ENCODE assay signal across 12 cellular contexts in the genomic region with DNA sequence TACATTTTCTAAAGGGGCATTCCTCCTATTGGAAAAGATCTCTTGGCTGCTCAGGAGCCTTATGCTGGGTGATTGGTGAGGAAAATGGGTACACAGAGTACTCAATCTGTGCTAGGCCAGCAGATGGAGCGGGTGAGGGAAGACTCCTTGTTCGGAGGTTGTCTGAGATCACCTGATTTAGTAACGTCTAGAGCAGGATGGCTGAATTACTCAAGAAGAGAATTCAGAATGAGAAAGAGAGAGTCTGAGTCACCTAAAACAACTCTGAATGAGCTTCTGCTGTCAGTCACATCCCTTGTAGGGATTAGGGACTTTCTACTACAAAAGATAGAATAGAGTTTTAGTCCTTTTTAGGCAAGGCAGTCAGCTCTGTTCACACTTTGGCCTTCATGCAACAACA. TPM values are rescaled to one million over a fixed set of nuclear protein-coding genes. Genes with fewer than 3 reads are reported as not detected.
DNase-seq lines count a peak whose midpoint lies in the region; ATAC-seq and TF ChIP-seq lines count a peak whose summit lies in the region.
"Had no signal": no experiment of that assay in that cellular context is flagged by ENCODE, and none has a peak within 500 bp of the region (broad histone marks: within the 10 kb centered on the region; RNA-seq: fewer than 3 reads in every experiment).

No MANE protein-coding gene starts in this region.

- H3K4me3 ChIP-seq in mammary epithelial cell (replicated peaks in 1 of 3; ENCODE audit: insufficient read depth in 1 of 3, low read depth in 2 of 3, low read length in 3 of 3) (no peak overlapping the region), Caco-2 (ENCODE audit: low read depth, low read length) (no peak overlapping the region)
- H3K4me3 ChIP-seq: gastroesophageal sphincter had no signal

- H3K9ac ChIP-seq in mammary epithelial cell (ENCODE audit: insufficient read depth, low read length): no peak overlapping the region

- no peak overlapping the region for H2AFZ ChIP-seq in mammary epithelial cell (ENCODE audit: low read depth, low read length)

- intact Hi-C loops in mammary epithelial cell (cut with micrococcal nuclease): no loop called here
- intact Hi-C loops in Caco-2 (cut with micrococcal nuclease; ENCODE audit: unreplicated experiment): no loop called here

- H3K4me3 Mint-ChIP-seq in activated naive CD8-positive, alpha-beta T cell treated with anti-CD3 and anti-CD28 coated beads for 36 hours: peak overlapping the region; percentile 20
- no peak overlapping the region for H3K4me3 Mint-ChIP-seq in chondrocyte (ENCODE audit: unreplicated experiment)
- H3K4me3 Mint-ChIP-seq in Caco-2 (ENCODE audit: unreplicated experiment): no peak overlapping the region
- H3K4me3 Mint-ChIP-seq: naive B cell had no signal

- TF ChIP-seq CTCF in mammary epithelial cell (conservative IDR thresholded peaks at IDR 0.05 in 1 of 2, IDR thresholded peaks at IDR 0.05 in 1 of 2; ENCODE audit: extremely low read depth in 1 of 2, insufficient read depth in 1 of 2, low read depth in 1 of 2, low read length in 2 of 2): no peak
- no peak for TF ChIP-seq CTCF in chondrocyte (IDR thresholded peaks at IDR 0.05)
- TF ChIP-seq CTCF in Caco-2 (IDR thresholded peaks at IDR 0.05; ENCODE audit: insufficient read depth in 1 of 2, low read depth in 1 of 2, low read length in 1 of 2, severe bottlenecking in 1 of 2, unreplicated experiment in 1 of 2): no peak

- H3K9me3 ChIP-seq in mammary epithelial cell (replicated peaks; ENCODE audit: insufficient read depth, low read length) (no peaks in the 10 kb centered on the region), Caco-2 (no peaks in the 10 kb centered on the region)
- H3K9me3 ChIP-seq: gastroesophageal sphincter had no signal

- POLR2A ChIA-PET in Caco-2 (lab: Charles Lee): no interaction called here

- peak; percentile 5 for DNase-seq in stimulated activated CD4-positive, alpha-beta T cell treated with anti-CD3 and anti-CD28 coated beads, Interleukin-4, amount 100 ng/mL, for 24 hours
- no peak for DNase-seq in stimulated activated CD4-positive, alpha-beta T cell treated with anti-CD3 and anti-CD28 coated beads, Interleukin-2, amount 100 ng/mL, for 48 hours
- DNase-seq in activated naive CD8-positive, alpha-beta T cell treated with anti-CD3 and anti-CD28 coated beads for 36 hours: no peak
- DNase-seq in mammary epithelial cell: no peak
- no peak for DNase-seq in chondrocyte (ENCODE audit: low spot score)
- no peak for DNase-seq in Caco-2
- DNase-seq: aorta, naive B cell had no signal

- in situ Hi-C loops in mammary epithelial cell (cut with MboI; ENCODE audit: low sequenced_read_pairs in 2 of 2): no loop called here

- peak; percentile 93 for ATAC-seq in HG03442 (IDR thresholded peaks at IDR 0.05; ENCODE audit: unreplicated experiment)
- ATAC-seq in HG03378 (IDR thresholded peaks at IDR 0.05; ENCODE audit: unreplicated experiment): no peak
- ATAC-seq: gastroesophageal sphincter had no signal

- H3K79me2 ChIP-seq in mammary epithelial cell (ENCODE audit: insufficient read depth, low read length): no peaks in the 10 kb centered on the region

- H3K36me3 ChIP-seq in mammary epithelial cell (ENCODE audit: insufficient read depth, low read length) (no peaks in the 10 kb centered on the region), Caco-2 (ENCODE audit: control insufficient read depth, insufficient read depth, low read length) (no peaks in the 10 kb centered on the region)
- H3K36me3 ChIP-seq: gastroesophageal sphincter had no signal

- WGBS in mammary epithelial cell (ENCODE audit: low coverage, missing lambda C conversion rate): no CpG with 5 or more reads among the region's 3 CpGs

- dilution Hi-C loops in mammary epithelial cell (cut with HindIII; ENCODE audit: low sequenced_read_pairs): no loop called here

- BruUV-seq in mammary epithelial cell (replicated peaks; lab: Mats Ljungman, UMichigan) (no TSS peak), Caco-2 (replicated peaks; lab: Mats Ljungman, UMichigan) (no TSS peak)

- H3K4me1 ChIP-seq in mammary epithelial cell (ENCODE audit: insufficient read depth, low read length): no peaks in the 10 kb centered on the region
- no peaks in the 10 kb centered on the region for H3K4me1 ChIP-seq in Caco-2
- H3K4me1 ChIP-seq: gastroesophageal sphincter had no signal

- peak overlapping the region; percentile 83 for H3K27ac Mint-ChIP-seq in activated naive CD8-positive, alpha-beta T cell treated with anti-CD3 and anti-CD28 coated beads for 36 hours
- H3K27ac Mint-ChIP-seq in chondrocyte (ENCODE audit: unreplicated experiment) (no peak overlapping the region), Caco-2 (ENCODE audit: unreplicated experiment) (no peak overlapping the region)
- H3K27ac Mint-ChIP-seq: naive B cell had no signal

- CTCF ChIA-PET in mammary epithelial cell (lab: Charles Lee; ENCODE audit: low non-redundant PET): no interaction called here
- CTCF ChIA-PET in Caco-2 (lab: Charles Lee): no interaction called here

- H3K4me1 Mint-ChIP-seq in activated naive CD8-positive, alpha-beta T cell treated with anti-CD3 and anti-CD28 coated beads for 36 hours: peaks cover 12% of the 10 kb centered on the region
- H3K4me1 Mint-ChIP-seq in chondrocyte (ENCODE audit: low read depth): no peaks in the 10 kb centered on the region
- H3K4me1 Mint-ChIP-seq in Caco-2 (ENCODE audit: low read depth, unreplicated experiment): no peaks in the 10 kb centered on the region
- H3K4me1 Mint-ChIP-seq: naive B cell had no signal

- no peaks in the 10 kb centered on the region for H3K27me3 ChIP-seq in mammary epithelial cell (ENCODE audit: insufficient read depth, low read length)
- no peaks in the 10 kb centered on the region for H3K27me3 ChIP-seq in Caco-2 (replicated peaks; ENCODE audit: control insufficient read depth, insufficient read depth, low read length)
- H3K27me3 ChIP-seq: gastroesophageal sphincter had no signal

- H3K36me3 Mint-ChIP-seq in activated naive CD8-positive, alpha-beta T cell treated with anti-CD3 and anti-CD28 coated beads for 36 hours: peaks cover 4% of the 10 kb centered on the region
- H3K36me3 Mint-ChIP-seq in chondrocyte (ENCODE audit: low read depth) (no peaks in the 10 kb centered on the region), Caco-2 (ENCODE audit: insufficient read depth, unreplicated experiment) (no peaks in the 10 kb centered on the region)
- H3K36me3 Mint-ChIP-seq: CD4-positive, alpha-beta memory T cell; naive B cell had no signal

- no peaks in the 10 kb centered on the region for H4K20me1 ChIP-seq in mammary epithelial cell (ENCODE audit: insufficient read depth, low read length)

- no peaks in the 10 kb centered on the region for H3K27me3 Mint-ChIP-seq in activated naive CD8-positive, alpha-beta T cell treated with anti-CD3 and anti-CD28 coated beads for 36 hours
- H3K27me3 Mint-ChIP-seq in chondrocyte (ENCODE audit: low read depth) (no peaks in the 10 kb centered on the region), Caco-2 (ENCODE audit: insufficient read depth, unreplicated experiment) (no peaks in the 10 kb centered on the region)
- H3K27me3 Mint-ChIP-seq: CD4-positive, alpha-beta memory T cell; naive B cell had no signal

- H3K27ac ChIP-seq in mammary epithelial cell (ENCODE audit: insufficient read depth, low read depth, low read length): no peak overlapping the region
- H3K27ac ChIP-seq: gastroesophageal sphincter had no signal

- peaks cover 4% of the 10 kb centered on the region for H3K9me3 Mint-ChIP-seq in activated naive CD8-positive, alpha-beta T cell treated with anti-CD3 and anti-CD28 coated beads for 36 hours
- H3K9me3 Mint-ChIP-seq in chondrocyte (ENCODE audit: low read depth) (no peaks in the 10 kb centered on the region), Caco-2 (ENCODE audit: unreplicated experiment) (no peaks in the 10 kb centered on the region)
- H3K9me3 Mint-ChIP-seq: naive B cell had no signal

- H3K4me2 ChIP-seq in mammary epithelial cell (ENCODE audit: insufficient read depth, low read depth, low read length): no peak overlapping the region

RNA-seq across cellular contexts. Expression of a gene that starts 46.6 kb away (rescaled TPM):
- 100 to 1,000 TPM; 372 to 373 TPM for total RNA-seq in activated naive CD8-positive, alpha-beta T cell treated with anti-CD3 and anti-CD28 coated beads for 36 hours
- total RNA-seq in mammary epithelial cell (under 1 TPM in 1 of 2 donors, not detected in 1; 0.17 TPM), chondrocyte (not detected in 3 replicates), Caco-2 (2022) (not detected in 2 replicates)
- not detected for polyA plus RNA-seq in mammary epithelial cell
- polyA minus RNA-seq in mammary epithelial cell: not detected
- total RNA-seq: aorta had no signal
- polyA plus RNA-seq: CD4-positive, alpha-beta memory T cell had no signal

RNA-seq across cellular contexts. Expression of a gene that starts 47.2 kb away (rescaled TPM):
- 10 to 100 TPM; 17.7 to 19.4 TPM for total RNA-seq in activated naive CD8-positive, alpha-beta T cell treated with anti-CD3 and anti-CD28 coated beads for 36 hours
- total RNA-seq in mammary epithelial cell: not detected
- not detected for polyA plus RNA-seq in mammary epithelial cell
- polyA minus RNA-seq in mammary epithelial cell: not detected
- not detected in 3 replicates for total RNA-seq in chondrocyte
- not detected in 2 replicates for total RNA-seq in Caco-2 (2022)
- total RNA-seq: aorta had no signal
- polyA plus RNA-seq: CD4-positive, alpha-beta memory T cell had no signal
